In genomic region chr12:54991161-54991991, GRCh38 we compare ENCODE assay signal across 1 cellular context.
TF ChIP-seq lines count a peak whose summit lies in the region.

No MANE protein-coding gene starts in this region.

TF ChIP-seq in GM12878, 131 proteins besides CTCF, POLR2A, EP300 and RAD21 (continued from another document and continues in another):
- TF ChIP-seq, protein P1, sequence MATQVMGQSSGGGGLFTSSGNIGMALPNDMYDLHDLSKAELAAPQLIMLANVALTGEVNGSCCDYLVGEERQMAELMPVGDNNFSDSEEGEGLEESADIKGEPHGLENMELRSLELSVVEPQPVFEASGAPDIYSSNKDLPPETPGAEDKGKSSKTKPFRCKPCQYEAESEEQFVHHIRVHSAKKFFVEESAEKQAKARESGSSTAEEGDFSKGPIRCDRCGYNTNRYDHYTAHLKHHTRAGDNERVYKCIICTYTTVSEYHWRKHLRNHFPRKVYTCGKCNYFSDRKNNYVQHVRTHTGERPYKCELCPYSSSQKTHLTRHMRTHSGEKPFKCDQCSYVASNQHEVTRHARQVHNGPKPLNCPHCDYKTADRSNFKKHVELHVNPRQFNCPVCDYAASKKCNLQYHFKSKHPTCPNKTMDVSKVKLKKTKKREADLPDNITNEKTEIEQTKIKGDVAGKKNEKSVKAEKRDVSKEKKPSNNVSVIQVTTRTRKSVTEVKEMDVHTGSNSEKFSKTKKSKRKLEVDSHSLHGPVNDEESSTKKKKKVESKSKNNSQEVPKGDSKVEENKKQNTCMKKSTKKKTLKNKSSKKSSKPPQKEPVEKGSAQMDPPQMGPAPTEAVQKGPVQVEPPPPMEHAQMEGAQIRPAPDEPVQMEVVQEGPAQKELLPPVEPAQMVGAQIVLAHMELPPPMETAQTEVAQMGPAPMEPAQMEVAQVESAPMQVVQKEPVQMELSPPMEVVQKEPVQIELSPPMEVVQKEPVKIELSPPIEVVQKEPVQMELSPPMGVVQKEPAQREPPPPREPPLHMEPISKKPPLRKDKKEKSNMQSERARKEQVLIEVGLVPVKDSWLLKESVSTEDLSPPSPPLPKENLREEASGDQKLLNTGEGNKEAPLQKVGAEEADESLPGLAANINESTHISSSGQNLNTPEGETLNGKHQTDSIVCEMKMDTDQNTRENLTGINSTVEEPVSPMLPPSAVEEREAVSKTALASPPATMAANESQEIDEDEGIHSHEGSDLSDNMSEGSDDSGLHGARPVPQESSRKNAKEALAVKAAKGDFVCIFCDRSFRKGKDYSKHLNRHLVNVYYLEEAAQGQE (IDR thresholded peaks at IDR 0.05; ENCODE audit: low read depth, low read length), result 0 out of 2 replicates have a peak, but pooled peaks have one; percentile 29
- TF ChIP-seq SIX5 (IDR thresholded peaks at IDR 0.05; ENCODE audit: low read depth, low read length, severe bottlenecking), result no peak
- no peak for TF ChIP-seq PAX5 (IDR thresholded peaks at IDR 0.05; ENCODE audit: borderline replicate concordance, low read depth, low read length)
- TF ChIP-seq ASH2L (IDR thresholded peaks at IDR 0.05; ENCODE audit: borderline replicate concordance, low read depth), result no peak
- TF ChIP-seq PAX8 (IDR thresholded peaks at IDR 0.05), result no peak
- no peak for TF ChIP-seq BMI1 (IDR thresholded peaks at IDR 0.05; ENCODE audit: borderline replicate concordance)
- peak; percentile 71; the same call in 1 of the 2 replicates for TF ChIP-seq MLLT1 (IDR thresholded peaks at IDR 0.05)
- TF ChIP-seq PRDM15 (CRISPR knock-in tag; IDR thresholded peaks at IDR 0.05), result no peak
- TF ChIP-seq WRNIP1 (IDR thresholded peaks at IDR 0.05; ENCODE audit: borderline replicate concordance, low read depth, low read length), result no peak
- peak; percentile 69; the same call in 1 of the 2 replicates for TF ChIP-seq RELB (IDR thresholded peaks at IDR 0.05; ENCODE audit: low read depth)
- TF ChIP-seq ATF3 (IDR thresholded peaks at IDR 0.05; ENCODE audit: borderline replicate concordance, extremely low read depth, low read depth, low read length), result no peak
- no peak for TF ChIP-seq STAT3 (IDR thresholded peaks at IDR 0.05; ENCODE audit: low read depth, low read length)
- TF ChIP-seq GATAD2B (conservative IDR thresholded peaks at IDR 0.05; ENCODE audit: low read depth), result no peak
- TF ChIP-seq, protein P2, sequence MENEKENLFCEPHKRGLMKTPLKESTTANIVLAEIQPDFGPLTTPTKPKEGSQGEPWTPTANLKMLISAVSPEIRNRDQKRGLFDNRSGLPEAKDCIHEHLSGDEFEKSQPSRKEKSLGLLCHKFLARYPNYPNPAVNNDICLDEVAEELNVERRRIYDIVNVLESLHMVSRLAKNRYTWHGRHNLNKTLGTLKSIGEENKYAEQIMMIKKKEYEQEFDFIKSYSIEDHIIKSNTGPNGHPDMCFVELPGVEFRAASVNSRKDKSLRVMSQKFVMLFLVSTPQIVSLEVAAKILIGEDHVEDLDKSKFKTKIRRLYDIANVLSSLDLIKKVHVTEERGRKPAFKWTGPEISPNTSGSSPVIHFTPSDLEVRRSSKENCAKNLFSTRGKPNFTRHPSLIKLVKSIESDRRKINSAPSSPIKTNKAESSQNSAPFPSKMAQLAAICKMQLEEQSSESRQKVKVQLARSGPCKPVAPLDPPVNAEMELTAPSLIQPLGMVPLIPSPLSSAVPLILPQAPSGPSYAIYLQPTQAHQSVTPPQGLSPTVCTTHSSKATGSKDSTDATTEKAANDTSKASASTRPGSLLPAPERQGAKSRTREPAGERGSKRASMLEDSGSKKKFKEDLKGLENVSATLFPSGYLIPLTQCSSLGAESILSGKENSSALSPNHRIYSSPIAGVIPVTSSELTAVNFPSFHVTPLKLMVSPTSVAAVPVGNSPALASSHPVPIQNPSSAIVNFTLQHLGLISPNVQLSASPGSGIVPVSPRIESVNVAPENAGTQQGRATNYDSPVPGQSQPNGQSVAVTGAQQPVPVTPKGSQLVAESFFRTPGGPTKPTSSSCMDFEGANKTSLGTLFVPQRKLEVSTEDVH (IDR thresholded peaks at IDR 0.05; ENCODE audit: low read depth, partially characterized antibody), result no peak
- TF ChIP-seq, protein P3, sequence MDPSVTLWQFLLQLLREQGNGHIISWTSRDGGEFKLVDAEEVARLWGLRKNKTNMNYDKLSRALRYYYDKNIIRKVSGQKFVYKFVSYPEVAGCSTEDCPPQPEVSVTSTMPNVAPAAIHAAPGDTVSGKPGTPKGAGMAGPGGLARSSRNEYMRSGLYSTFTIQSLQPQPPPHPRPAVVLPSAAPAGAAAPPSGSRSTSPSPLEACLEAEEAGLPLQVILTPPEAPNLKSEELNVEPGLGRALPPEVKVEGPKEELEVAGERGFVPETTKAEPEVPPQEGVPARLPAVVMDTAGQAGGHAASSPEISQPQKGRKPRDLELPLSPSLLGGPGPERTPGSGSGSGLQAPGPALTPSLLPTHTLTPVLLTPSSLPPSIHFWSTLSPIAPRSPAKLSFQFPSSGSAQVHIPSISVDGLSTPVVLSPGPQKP (IDR thresholded peaks at IDR 0.05; ENCODE audit: low read depth, low read length), result no peak
- TF ChIP-seq MEF2B (IDR thresholded peaks at IDR 0.05; ENCODE audit: partially characterized antibody, poor library complexity, severe bottlenecking), result no peak
- peak; percentile 57 for TF ChIP-seq NFIC (IDR thresholded peaks at IDR 0.05; ENCODE audit: low read depth, low read length)
- TF ChIP-seq, protein P4, sequence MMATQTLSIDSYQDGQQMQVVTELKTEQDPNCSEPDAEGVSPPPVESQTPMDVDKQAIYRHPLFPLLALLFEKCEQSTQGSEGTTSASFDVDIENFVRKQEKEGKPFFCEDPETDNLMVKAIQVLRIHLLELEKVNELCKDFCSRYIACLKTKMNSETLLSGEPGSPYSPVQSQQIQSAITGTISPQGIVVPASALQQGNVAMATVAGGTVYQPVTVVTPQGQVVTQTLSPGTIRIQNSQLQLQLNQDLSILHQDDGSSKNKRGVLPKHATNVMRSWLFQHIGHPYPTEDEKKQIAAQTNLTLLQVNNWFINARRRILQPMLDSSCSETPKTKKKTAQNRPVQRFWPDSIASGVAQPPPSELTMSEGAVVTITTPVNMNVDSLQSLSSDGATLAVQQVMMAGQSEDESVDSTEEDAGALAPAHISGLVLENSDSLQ (IDR thresholded peaks at IDR 0.05), result no peak
- TF ChIP-seq BCL11A (IDR thresholded peaks at IDR 0.05; ENCODE audit: low read depth, low read length), result peak; percentile 36; the same call in 1 of the 2 replicates
- TF ChIP-seq ATF7 (IDR thresholded peaks at IDR 0.05; ENCODE audit: low read depth), result 0 out of 2 replicates have a peak, but pooled peaks have one; percentile 4
- TF ChIP-seq SUPT20H (IDR thresholded peaks at IDR 0.05; ENCODE audit: borderline replicate concordance, control insufficient read depth, low read depth, low read length), result no peak
- TF ChIP-seq, protein P5, sequence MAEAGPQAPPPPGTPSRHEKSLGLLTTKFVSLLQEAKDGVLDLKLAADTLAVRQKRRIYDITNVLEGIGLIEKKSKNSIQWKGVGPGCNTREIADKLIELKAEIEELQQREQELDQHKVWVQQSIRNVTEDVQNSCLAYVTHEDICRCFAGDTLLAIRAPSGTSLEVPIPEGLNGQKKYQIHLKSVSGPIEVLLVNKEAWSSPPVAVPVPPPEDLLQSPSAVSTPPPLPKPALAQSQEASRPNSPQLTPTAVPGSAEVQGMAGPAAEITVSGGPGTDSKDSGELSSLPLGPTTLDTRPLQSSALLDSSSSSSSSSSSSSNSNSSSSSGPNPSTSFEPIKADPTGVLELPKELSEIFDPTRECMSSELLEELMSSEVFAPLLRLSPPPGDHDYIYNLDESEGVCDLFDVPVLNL (IDR thresholded peaks at IDR 0.05; ENCODE audit: low read depth, low read length), result no peak
- peak; percentile 37; the same call in 1 of the 2 replicates for TF ChIP-seq CREM (IDR thresholded peaks at IDR 0.05; ENCODE audit: low read depth)
- TF ChIP-seq CHD4 (IDR thresholded peaks at IDR 0.05), result no peak
- peak; percentile 73 to 78 for TF ChIP-seq IKZF2 (IDR thresholded peaks at IDR 0.05)
- TF ChIP-seq NR2C2 (IDR thresholded peaks at IDR 0.05; ENCODE audit: borderline replicate concordance, control insufficient read depth, insufficient read length, low read depth), result no peak
- TF ChIP-seq STAT1 (conservative IDR thresholded peaks at IDR 0.05), result no peak
- peak in 1 of 2 experiments; percentile 55; a peak in 1 of 3 replicates for TF ChIP-seq EGR1 (IDR thresholded peaks at IDR 0.05; ENCODE audit: borderline replicate concordance in 1 of 2, low read depth in 2 of 2, low read length in 2 of 2)
- TF ChIP-seq ZNF207 (IDR thresholded peaks at IDR 0.05; ENCODE audit: borderline replicate concordance), result no peak
- TF ChIP-seq NR2C1 (IDR thresholded peaks at IDR 0.05), result no peak
- peak; percentile 30; the same call in 1 of the 2 replicates for TF ChIP-seq ATF2 (IDR thresholded peaks at IDR 0.05; ENCODE audit: low read length)
- no peak for TF ChIP-seq ZZZ3 (IDR thresholded peaks at IDR 0.05; ENCODE audit: control insufficient read depth, insufficient read length, low read depth)
- TF ChIP-seq SMAD5 (IDR thresholded peaks at IDR 0.05; ENCODE audit: low read depth), result no peak
